ENCODE assay signal across 32 cellular contexts in genomic region chr2:38263293-38263692, GRCh38.
"Had no signal": no experiment of that assay in that cellular context is flagged by ENCODE, and none has a peak within 500 bp of the region (broad histone marks: within the 10 kb centered on the region; RNA-seq: fewer than 3 reads in every experiment).

No MANE protein-coding gene starts in this region.

- H3K27ac Mint-ChIP-seq: activated naive CD4-positive, alpha-beta T cell treated with anti-CD3 and anti-CD28 coated beads, Interleukin-2, amount 50 U/mL, for 24 hours; activated naive CD8-positive, alpha-beta T cell treated with anti-CD3 and anti-CD28 coated beads, Interleukin-2, amount 50 U/mL, for 24 hours; activated T-helper 17 cell treated with anti-CD3 and anti-CD28 coated beads, Interleukin-2, amount 50 U/mL, for 72 hours; immature natural killer cell; mesothelial cell of epicardium; stimulated activated naive B cell treated with anti-CD40 and anti-IgM and Interleukin-4, amounts not matched to agents 10 μg/mL and 1 μg/mL and 100 μg/mL, for 72 hours had no signal

- H3K9me3 ChIP-seq: esophagus muscularis mucosa, heart left ventricle, right atrium auricular region, stomach, tibial nerve had no signal

- H3K9ac ChIP-seq: parathyroid adenoma had no signal

- DNase-seq: activated CD4-positive, alpha-beta T cell treated with anti-CD3 and anti-CD28 coated beads for 4 hours; activated CD4-positive, alpha-beta T cell treated with anti-CD3 and anti-CD28 coated beads, Interleukin-2, amount 50 U/mL, for 4 hours; activated naive CD8-positive, alpha-beta T cell treated with anti-CD3 and anti-CD28 coated beads, Interleukin-2, amount 50 U/mL, for 24 hours; activated T-cell treated with anti-CD3 and anti-CD28 coated beads, Interleukin-2, amount 50 U/mL, for 4 hours; amygdala; dermis blood vessel endothelial cell; effector CD4-positive, alpha-beta T cell; foreskin keratinocyte; heart left ventricle; immature natural killer cell; kidney; left colon; naive B cell; occipital lobe; stimulated activated CD4-positive, alpha-beta T cell treated with anti-CD3 and anti-CD28 coated beads, Interleukin-15, amount 100 ng/mL, for 24 hours; stimulated activated CD4-positive, alpha-beta T cell treated with anti-CD3 and anti-CD28 coated beads, Interleukin-2, amount 100 ng/mL, for 24 hours; stimulated activated naive B cell treated with anti-CD40 and anti-IgM and Interleukin-4, amounts not matched to agents 10 μg/mL and 1 μg/mL and 100 μg/mL, for 72 hours; stomach; T-helper 9 cell had no signal

- ATAC-seq: activated naive CD8-positive, alpha-beta T cell treated with anti-CD3 and anti-CD28 coated beads, Interleukin-2, amount 50 U/mL, for 24 hours; activated T-cell treated with anti-CD3 and anti-CD28 coated beads, Interleukin-2, amount 50 U/mL, for 4 hours; activated T-helper 17 cell treated with anti-CD3 and anti-CD28 coated beads, Interleukin-2, amount 50 U/mL, for 72 hours; foreskin keratinocyte; heart left ventricle; left colon; stimulated activated naive B cell treated with anti-CD40 and anti-IgM and Interleukin-4, amounts not matched to agents 10 μg/mL and 1 μg/mL and 100 μg/mL, for 72 hours had no signal

- H3K4me1 ChIP-seq: foreskin keratinocyte, parathyroid adenoma, right atrium auricular region had no signal

- FAIRE-seq: bronchial epithelial cell, kidney, TTC549, urothelium cell line had no signal

- H3K27me3 ChIP-seq: esophagus muscularis mucosa, foreskin keratinocyte, heart left ventricle, right atrium auricular region, stomach, tibial nerve had no signal

- H3K27ac ChIP-seq: esophagus muscularis mucosa, foreskin keratinocyte, parathyroid adenoma, right atrium auricular region, stomach, VCaP had no signal

- H3K27me3 Mint-ChIP-seq: activated naive CD4-positive, alpha-beta T cell treated with anti-CD3 and anti-CD28 coated beads, Interleukin-2, amount 50 U/mL, for 24 hours had no signal

- H3K4me3 ChIP-seq: esophagus muscularis mucosa, heart left ventricle, right atrium auricular region, stomach, tibial nerve had no signal

- H3K4me1 Mint-ChIP-seq: naive B cell had no signal

- H3K4me3 Mint-ChIP-seq: activated naive CD4-positive, alpha-beta T cell treated with anti-CD3 and anti-CD28 coated beads, Interleukin-2, amount 50 U/mL, for 24 hours; activated naive CD8-positive, alpha-beta T cell treated with anti-CD3 and anti-CD28 coated beads, Interleukin-2, amount 50 U/mL, for 24 hours; activated T-cell treated with anti-CD3 and anti-CD28 coated beads, Interleukin-2, amount 50 U/mL, for 4 hours; activated T-helper 17 cell treated with anti-CD3 and anti-CD28 coated beads, Interleukin-2, amount 50 U/mL, for 72 hours; central memory CD8-positive, alpha-beta T cell; immature natural killer cell; mesothelial cell of epicardium; naive B cell; neural crest cell; stimulated activated naive B cell treated with anti-CD40 and anti-IgM and Interleukin-4, amounts not matched to agents 10 μg/mL and 1 μg/mL and 100 μg/mL, for 72 hours had no signal

- H3K9me3 Mint-ChIP-seq: activated naive CD4-positive, alpha-beta T cell treated with anti-CD3 and anti-CD28 coated beads, Interleukin-2, amount 50 U/mL, for 24 hours; central memory CD8-positive, alpha-beta T cell; immature natural killer cell; mesothelial cell of epicardium; naive B cell; neural crest cell had no signal

- H3K79me2 ChIP-seq: parathyroid adenoma had no signal

- H2AFZ ChIP-seq: parathyroid adenoma had no signal

- H3K36me3 ChIP-seq: esophagus muscularis mucosa, heart left ventricle, right atrium auricular region, stomach, tibial nerve had no signal

- H3K36me3 Mint-ChIP-seq: activated naive CD4-positive, alpha-beta T cell treated with anti-CD3 and anti-CD28 coated beads, Interleukin-2, amount 50 U/mL, for 24 hours; immature natural killer cell; mesothelial cell of epicardium; naive B cell had no signal
